In genomic region chr12:53221203-53222076, GRCh38 we compare ENCODE assay signal across 8 cellular contexts. TPM values are rescaled to one million over a fixed set of nuclear protein-coding genes. Genes with fewer than 3 reads are reported as not detected.
DNase-seq lines count a peak whose midpoint lies in the region; ATAC-seq, FAIRE-seq and TF ChIP-seq lines count a peak whose summit lies in the region.

No MANE protein-coding gene starts in this region.

- TF ChIP-seq CTCF in AG04450 (IDR thresholded peaks at IDR 0.05; ENCODE audit: low read depth, low read length) (peak; percentile 15; the same call in 1 of the 2 replicates), ascending aorta (IDR thresholded peaks at IDR 0.05) (peak; percentile 7 to 19 (median 12)), psoas muscle (IDR thresholded peaks at IDR 0.05) (no peak)

- ATAC-seq in HG03064 (IDR thresholded peaks at IDR 0.05; ENCODE audit: low read depth, unreplicated experiment) (peak; percentile 40), psoas muscle (peak; percentile 70 to 78 (median 75)), HG02571 (IDR thresholded peaks at IDR 0.05; ENCODE audit: unreplicated experiment) (no peak)

- peak; percentile 53; the same call in 1 of the 2 replicates for TF ChIP-seq POLR2A in GM12892 (IDR thresholded peaks at IDR 0.05; ENCODE audit: low read depth, low read length)

- H3K27ac ChIP-seq in AG04450 (ENCODE audit: low read depth, low read length) = peak overlapping the region; percentile 95
- peak overlapping the region; percentile 92 to 96 for H3K27ac ChIP-seq in ascending aorta
- H3K27ac ChIP-seq in psoas muscle = peak overlapping the region; percentile 93

- 1 to 2% (median 1%) methylated on average over 54 to 71 of the region's 71 CpGs for WGBS in psoas muscle, 3 donors

- no peak for DNase-seq in AG04450 (ENCODE audit: low read depth, low spot score)
- peak; percentile 69 for DNase-seq in GM12892 (ENCODE audit: insufficient read length)
- peak; percentile 60 for DNase-seq in RKO (ENCODE audit: low spot score)
- peak in 1 of 2 donors; percentile 85 for DNase-seq in ascending aorta (ENCODE audit: low spot score in 2 of 2)
- peak; percentile 80 for DNase-seq in hepatic stellate cell (ENCODE audit: low spot score)
- peak; percentile 81 to 89 for DNase-seq in psoas muscle

- no peak for FAIRE-seq in GM12892 (lab: Jason Lieb, UNC)

- H3K27me3 ChIP-seq in AG04450 (ENCODE audit: control insufficient read depth, insufficient read depth, low read length) (no peaks in the 10 kb centered on the region), ascending aorta (no peaks in the 10 kb centered on the region), psoas muscle (ENCODE audit: insufficient read depth in 3 of 3, low read length in 2 of 3) (no peaks in the 10 kb centered on the region)

- H3K4me1 ChIP-seq in ascending aorta (peaks cover 35 to 59% of the 10 kb centered on the region in 2 donors), psoas muscle (peaks cover 35% of the 10 kb centered on the region)

- POLR2A ChIA-PET in AG04450 (lab: Yijun Ruan, JAX) = interaction anchor here (0.8 to 2.6 kb wide), 4 partner anchors 46 to 123 kb away, joined by 3 to 12 read pairs (median 4); partner anchors contain the start of gene PFDN5

- intact Hi-C loops in ascending aorta (cut with DNase I) = loop anchor here (1.0 to 10.0 kb wide), 3 partner anchors 10 to 1177 kb away; partner anchors contain the start of gene ESPL1
- intact Hi-C loops in psoas muscle (cut with DNase I) = loop anchor here (1.0 to 5.0 kb wide), 3 partner anchors 30 to 231 kb away; partner anchors contain the start of gene PCBP2 (in 1 of the 2)

- CTCF ChIA-PET in AG04450 (lab: Charles Lee) = interaction anchor here (0.6 to 4.3 kb wide), 2 partner anchors 11 to 99 kb away, joined by 3 to 23 read pairs; partner anchors contain the start of gene AAAS

- H3K36me3 ChIP-seq in ascending aorta = no peaks in the 10 kb centered on the region
- no peaks in the 10 kb centered on the region for H3K36me3 ChIP-seq in psoas muscle (ENCODE audit: insufficient read depth in 1 of 2, low read depth in 1 of 2)

- H3K9me3 ChIP-seq in AG04450 (ENCODE audit: control insufficient read depth, insufficient read depth, low read length) (no peaks in the 10 kb centered on the region; the same call in 1 of the 2 replicates), ascending aorta (no peaks in the 10 kb centered on the region), psoas muscle (no peaks in the 10 kb centered on the region)

- H3K4me3 ChIP-seq in AG04450 (ENCODE audit: low read depth, low read length) (peak overlapping the region; percentile 58), ascending aorta (peak overlapping the region; percentile 85 to 90), psoas muscle (peak overlapping the region; percentile 71)

RNA-seq across cellular contexts. Expression of gene RARG, which starts 10.6 kb away (rescaled TPM):
- polyA plus RNA-seq in AG04450 (2011; rRNA removed) = 20.1 and 25.6 TPM in 2 replicates
- polyA minus RNA-seq in AG04450 (2011; rRNA and poly(A)+ RNA removed) = 28.5 and 31.5 TPM in 2 replicates
- polyA plus RNA-seq in GM12892 (2012; ENCODE audit: missing spikeins) = 1.9 TPM
- total RNA-seq in ascending aorta = 29.8 TPM
- total RNA-seq in psoas muscle = 10 to 100 TPM in 1 of 4 donors, 1 to 10 TPM in 3; 5.0 to 10.7 (median 6.2) TPM
- 10 to 100 TPM in 1 of 3 donors, 1 to 10 TPM in 2; 3.7 to 10.8 (median 8.2) TPM for polyA plus RNA-seq in psoas muscle

RNA-seq across cellular contexts. Expression of gene ITGB7, which starts 14.4 kb away (rescaled TPM):
- polyA plus RNA-seq in AG04450 (2011; rRNA removed) = 0.15 and 0.19 TPM in 2 replicates
- 0.09 and 1.0 TPM in 2 replicates for polyA minus RNA-seq in AG04450 (2011; rRNA and poly(A)+ RNA removed)
- polyA plus RNA-seq in GM12892 (2012; ENCODE audit: missing spikeins) = 103 TPM
- total RNA-seq in ascending aorta = 1.6 TPM
- total RNA-seq in psoas muscle = 1 to 10 TPM in 2 of 4 donors, under 1 TPM in 2; 0.40 to 1.6 (median 0.94) TPM
- under 1 TPM; 0.19 to 0.73 (median 0.35) TPM for polyA plus RNA-seq in psoas muscle

RNA-seq across cellular contexts. Expression of gene CSAD, which starts 40.7 kb away (rescaled TPM):
- polyA plus RNA-seq in AG04450 (2011; rRNA removed) (18.9 and 21.6 TPM in 2 replicates), psoas muscle (1 to 10 TPM; 5.5 to 7.8 (median 6.8) TPM)
- 10.2 and 10.5 TPM in 2 replicates for polyA minus RNA-seq in AG04450 (2011; rRNA and poly(A)+ RNA removed)
- 14.2 TPM for polyA plus RNA-seq in GM12892 (2012; ENCODE audit: missing spikeins)
- total RNA-seq in ascending aorta (30.7 TPM), psoas muscle (1 to 10 TPM; 3.9 to 6.6 (median 5.9) TPM)

RNA-seq across cellular contexts. Expression of gene ZNF740, which starts 40.9 kb away (rescaled TPM):
- polyA plus RNA-seq in AG04450 (2011; rRNA removed) (20.9 and 21.7 TPM in 2 replicates), psoas muscle (1 to 10 TPM; 3.3 to 8.8 (median 4.7) TPM)
- polyA minus RNA-seq in AG04450 (2011; rRNA and poly(A)+ RNA removed) = 37.1 and 38.0 TPM in 2 replicates
- 13.7 TPM for polyA plus RNA-seq in GM12892 (2012; ENCODE audit: missing spikeins)
- total RNA-seq in ascending aorta (5.9 TPM), psoas muscle (10 to 100 TPM; 15.7 to 22.8 (median 19.8) TPM)

RNA-seq across cellular contexts. Expression of gene ESPL1, which starts 46.7 kb away (rescaled TPM):
- polyA plus RNA-seq in AG04450 (2011; rRNA removed) (1.6 and 2.1 TPM in 2 replicates), psoas muscle (under 1 TPM; 0.03 to 0.30 (median 0.08) TPM)
- 3.0 and 3.6 TPM in 2 replicates for polyA minus RNA-seq in AG04450 (2011; rRNA and poly(A)+ RNA removed)
- 12.5 TPM for polyA plus RNA-seq in GM12892 (2012; ENCODE audit: missing spikeins)
- total RNA-seq in ascending aorta (not detected), psoas muscle (under 1 TPM in 2 of 4 donors, not detected in 2; 0.37 to 0.48 TPM)
